24 cellular contexts compared by ENCODE assay signal in genomic region chr3:100756441-100756840, GRCh38. TPM values are rescaled to one million over a fixed set of nuclear protein-coding genes. Genes with fewer than 3 reads are reported as not detected.
A peak's percentile ranks its signal among the peaks of the same experiment; 100 is the strongest.
DNase-seq lines count a peak whose midpoint lies in the region; ATAC-seq and TF ChIP-seq lines count a peak whose summit lies in the region.
"Had no signal": no experiment of that assay in that cellular context is flagged by ENCODE, and none has a peak within 500 bp of the region (broad histone marks: within the 10 kb centered on the region; RNA-seq: fewer than 3 reads in every experiment).

No MANE protein-coding gene starts in this region.

- H3K4me3 ChIP-seq in astrocyte of the cerebellum (ENCODE audit: low read depth, low read length) (no peak overlapping the region), heart left ventricle (no peak overlapping the region), psoas muscle (no peak overlapping the region)
- H3K4me3 ChIP-seq: gastrocnemius medialis, lung, transverse colon had no signal

- TF ChIP-seq CTCF in astrocyte of the cerebellum (IDR thresholded peaks at IDR 0.05; ENCODE audit: low read depth, low read length, missing control alignments) (no peak), heart left ventricle (IDR thresholded peaks at IDR 0.05) (no peak), psoas muscle (IDR thresholded peaks at IDR 0.05) (no peak)

- peak overlapping the region in 6 of 12 donors; percentile 2 to 59 (median 24) for H3K27ac ChIP-seq in heart left ventricle
- no peak overlapping the region for H3K27ac ChIP-seq in psoas muscle
- H3K27ac ChIP-seq: epithelial cell of prostate, gastrocnemius medialis, neutrophil, transverse colon had no signal

- H3K4me1 ChIP-seq in heart left ventricle (peaks cover 0 to 50% (median 12%) of the 10 kb centered on the region in 12 donors), psoas muscle (peaks cover 30% of the 10 kb centered on the region)

- intact Hi-C loops in heart left ventricle (cut with DNase I) (no loop called here), psoas muscle (cut with DNase I) (no loop called here)

- H3K27me3 ChIP-seq in heart left ventricle: no peaks in the 10 kb centered on the region
- H3K27me3 ChIP-seq in psoas muscle (ENCODE audit: insufficient read depth in 3 of 3, low read length in 2 of 3): no peaks in the 10 kb centered on the region
- H3K27me3 ChIP-seq: gastrocnemius medialis, neutrophil, transverse colon had no signal

- TF ChIP-seq POLR2A in heart left ventricle (IDR thresholded peaks at IDR 0.05): no peak

- peaks cover 0 to 45% (median 24%) of the 10 kb centered on the region in 9 donors for H3K36me3 ChIP-seq in heart left ventricle
- H3K36me3 ChIP-seq in psoas muscle (ENCODE audit: insufficient read depth in 1 of 2, low read depth in 1 of 2): peaks cover 4 to 11% of the 10 kb centered on the region in 2 donors
- H3K36me3 ChIP-seq: gastrocnemius medialis had no signal

- ATAC-seq in heart left ventricle (peak in 3 of 4 donors; percentile 35 to 48 (median 40)), psoas muscle (peak in 3 of 4 donors; percentile 42 to 48 (median 42)), GM18858 (IDR thresholded peaks at IDR 0.05; ENCODE audit: unreplicated experiment) (no peak)
- ATAC-seq: gastrocnemius medialis had no signal

- H3K9me3 ChIP-seq in heart left ventricle: no peaks in the 10 kb centered on the region
- no peaks in the 10 kb centered on the region for H3K9me3 ChIP-seq in psoas muscle
- H3K9me3 ChIP-seq: gastrocnemius medialis, neutrophil, transverse colon had no signal

- WGBS in heart left ventricle, 4 donors: 9 to 32% (median 24%) methylated on average over 2 of the region's 2 CpGs
- WGBS in psoas muscle, 3 donors: 10 to 13% (median 10%) methylated on average over 2 of the region's 2 CpGs

- DNase-seq in G401 (ENCODE audit: low spot score) (peak; percentile 81), astrocyte of the cerebellum (ENCODE audit: low read depth) (peak; percentile 89), heart left ventricle (peak in 2 of 5 donors; percentile 13 to 24), psoas muscle (peak; percentile 26 to 59), HPDE6-E6E7 (ENCODE audit: extremely low spot score) (no peak), ACHN (no peak), HT-29 (ENCODE audit: low spot score) (no peak)
- DNase-seq: activated CD8-positive, alpha-beta memory T cell treated with anti-CD3 and anti-CD28 coated beads for 24 hours; activated T-cell treated with anti-CD3 and anti-CD28 coated beads, Interleukin-2, amount 50 U/mL, for 24 hours; COR-L47; H7; hypothalamus; Kasumi-1; NCI-H1092; NCI-H1930; NCI-H2227 treated with DMSO at 0.1 percent for 48 hours; NCI-H748 treated with DMSO at 0.1 percent for 48 hours; OCI-M1; transverse colon had no signal

- in situ Hi-C loops in G401 (cut with HindIII; ENCODE audit: low sequenced_read_pairs): no loop called here
- in situ Hi-C loops in astrocyte of the cerebellum (cut with HindIII; ENCODE audit: low sequenced_read_pairs): no loop called here
- in situ Hi-C loops in ACHN (cut with HindIII; ENCODE audit: low pct_ligation_motif_present, low pct_unique_long_range_greater_than_20kb, low sequenced_read_pairs): no loop called here

RNA-seq across cellular contexts. Expression of gene TFG, which starts 47.1 kb away (rescaled TPM):
- 52.1 and 71.2 TPM in 2 replicates for total RNA-seq in G401 (2014; rRNA removed; shearing (Covaris generic))
- total RNA-seq in heart left ventricle (100 to 1,000 TPM in 2 of 9 donors, 10 to 100 TPM in 7; 68.2 to 103 (median 90.5) TPM), psoas muscle (10 to 100 TPM; 55.8 to 69.7 (median 63.4) TPM)
- polyA plus RNA-seq in heart left ventricle (100 to 1,000 TPM in 1 of 2 donors, 10 to 100 TPM in 1; 54.9 to 115 TPM), psoas muscle (100 to 1,000 TPM in 1 of 3 donors, 10 to 100 TPM in 2; 57.8 to 129 (median 99.9) TPM)
- total RNA-seq in HT-29 (2014; rRNA removed; shearing (Covaris generic)): 60.9 and 68.2 TPM in 2 replicates

Comparison
In these comparisons a context has a peak if more than half of its experiments do, and no peak if none do; other contexts are left out.
1. DNase-seq: peak in G401 (single experiment), astrocyte of the cerebellum (single experiment) and psoas muscle (2 of 2); none in HPDE6-E6E7 (single experiment), ACHN (single experiment) and HT-29 (single experiment).